Comparison of ENCODE assay signal across 26 cellular contexts in the genomic region with DNA sequence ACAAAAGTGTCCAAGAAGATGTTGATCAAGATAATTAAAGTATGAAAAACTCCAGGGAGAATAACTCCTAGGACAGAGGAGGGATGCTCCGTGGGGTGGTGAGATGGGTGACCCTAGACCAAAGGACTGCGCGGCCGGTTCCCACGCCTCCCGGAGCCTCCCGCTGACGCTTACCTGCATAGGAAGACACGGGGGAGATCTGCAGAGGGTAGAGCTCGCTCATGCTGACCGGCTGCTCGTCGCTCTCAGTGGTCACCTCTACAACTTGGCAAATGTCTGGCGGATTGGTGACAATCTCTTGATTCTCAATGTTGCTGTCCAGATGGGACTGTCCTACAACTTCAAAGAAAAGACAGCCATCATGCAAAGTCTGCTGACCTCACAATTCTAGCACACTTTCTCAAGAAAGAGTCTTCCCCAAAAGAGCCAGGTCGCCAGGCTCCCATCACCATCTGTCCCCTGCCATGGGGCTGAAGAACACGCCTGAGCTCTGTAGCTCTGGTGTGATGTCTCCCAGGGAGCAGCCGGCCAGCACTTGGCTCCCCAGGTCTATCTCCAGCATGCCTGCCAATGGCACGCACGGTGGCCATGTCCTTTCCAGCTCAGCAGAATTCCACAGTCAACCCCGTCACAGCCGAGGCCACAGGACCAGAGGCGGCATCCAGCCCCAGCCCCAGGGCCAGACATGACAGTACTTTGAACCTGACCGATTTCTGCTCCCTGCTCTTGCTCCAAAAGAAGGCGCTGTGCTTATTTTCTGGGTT.
DNase-seq lines count a peak whose midpoint lies in the region; ATAC-seq and TF ChIP-seq lines count a peak whose summit lies in the region.
"Had no signal": no experiment of that assay in that cellular context is flagged by ENCODE, and none has a peak within 500 bp of the region (broad histone marks: within the 10 kb centered on the region; RNA-seq: fewer than 3 reads in every experiment).

No MANE protein-coding gene starts in this region.

- ATAC-seq in heart right ventricle, result peak in 5 of 8 donors; percentile 16 to 64 (median 38)
- ATAC-seq in Right ventricle myocardium inferior, result no peak
- no peak for ATAC-seq in naive B cell (ENCODE audit: low read depth in 2 of 2)
- ATAC-seq in aorta (ENCODE audit: low FRiP score), result peak; percentile 3
- ATAC-seq in HG03521 (IDR thresholded peaks at IDR 0.05; ENCODE audit: unreplicated experiment), result no peak
- ATAC-seq: naive thymus-derived CD4-positive, alpha-beta T cell; T-helper 17 cell had no signal

- DNase-seq in heart right ventricle (no peak), Right ventricle myocardium inferior (ENCODE audit: missing footprints) (no peak), naive B cell (no peak), aorta (no peak), H4 (ENCODE audit: low spot score) (no peak), retina (no peak)
- DNase-seq: activated CD4-positive, alpha-beta T cell treated with anti-CD3 and anti-CD28 coated beads, Interleukin-2, amount 10 ng/mL, durations not matched to agents 24 days and 14 days; activated CD8-positive, alpha-beta memory T cell treated with anti-CD3 and anti-CD28 coated beads, Interleukin-2, amount 50 U/mL, for 48 hours; GOT3; kidney glomerular epithelial cell; mesendoderm; MG63; naive thymus-derived CD4-positive, alpha-beta T cell; NCI-H1417 treated with DMSO at 0.1 percent for 48 hours; NCI-H524 treated with DMSO at 0.1 percent for 48 hours; right lobe of liver; stimulated activated CD4-positive, alpha-beta T cell treated with anti-CD3 and anti-CD28 coated beads, Interleukin-15, amount 100 ng/mL, for 24 hours; stimulated activated CD8-positive, alpha-beta memory T cell treated with anti-CD3 and anti-CD28 coated beads, Interleukin-4, amount 100 ng/mL, for 48 hours; substantia nigra; T-helper 17 cell; uterus had no signal

- intact Hi-C loops in heart right ventricle (cut with DNase I), result loop anchor here in 2 of 10 donors (5.0 to 10.0 kb wide), 2 partner anchors 136 to 138 kb away; no protein-coding TSS in a partner anchor
- intact Hi-C loops in Right ventricle myocardium inferior (cut with DNase I), result no loop called here
- intact Hi-C loops in aorta (cut with DNase I), result no loop called here

- H3K4me3 Mint-ChIP-seq in naive B cell, result no peak overlapping the region
- H3K4me3 Mint-ChIP-seq: activated CD4-positive, alpha-beta T cell treated with anti-CD3 and anti-CD28 coated beads, Interleukin-2, amount 10 ng/mL, durations not matched to agents 24 days and 14 days; central memory CD8-positive, alpha-beta T cell; naive thymus-derived CD4-positive, alpha-beta T cell; T-helper 17 cell had no signal

- WGBS in heart right ventricle, 2 donors, result 92 to 96% methylated on average over 24 of the region's 24 CpGs
- 87 to 91% methylated on average over 24 of the region's 24 CpGs for WGBS in aorta, 2 donors

- H3K4me1 Mint-ChIP-seq in naive B cell, result peaks cover 42 to 70% (median 62%) of the 10 kb centered on the region in 3 donors

- H3K4me3 ChIP-seq in heart right ventricle (no peak overlapping the region), aorta (ENCODE audit: low read length in 2 of 2) (no peak overlapping the region)
- H3K4me3 ChIP-seq: MG63, ovary, right lobe of liver, uterus had no signal

- H3K9me3 ChIP-seq in heart right ventricle (no peaks in the 10 kb centered on the region), aorta (ENCODE audit: control insufficient read depth, low read length) (no peaks in the 10 kb centered on the region)
- H3K9me3 ChIP-seq: MG63, ovary, right lobe of liver, uterus had no signal

- peaks cover 7 to 97% (median 49%) of the 10 kb centered on the region in 9 donors for H3K4me1 ChIP-seq in heart right ventricle
- H3K4me1 ChIP-seq in aorta (ENCODE audit: control insufficient read depth in 1 of 2, insufficient read depth in 2 of 2, low read length in 2 of 2), result peaks cover 0 to 8% of the 10 kb centered on the region in 2 donors
- H3K4me1 ChIP-seq: uterus had no signal

- no peaks in the 10 kb centered on the region for H3K27me3 ChIP-seq in heart right ventricle
- H3K27me3 ChIP-seq in aorta (ENCODE audit: control insufficient read depth in 1 of 2, insufficient read depth in 2 of 2, low read length in 1 of 2), result no peaks in the 10 kb centered on the region
- H3K27me3 ChIP-seq: MG63, ovary, right lobe of liver, uterus had no signal

- H3K27me3 Mint-ChIP-seq in naive B cell, result no peaks in the 10 kb centered on the region
- H3K27me3 Mint-ChIP-seq: activated CD4-positive, alpha-beta T cell treated with anti-CD3 and anti-CD28 coated beads, Interleukin-2, amount 10 ng/mL, durations not matched to agents 24 days and 14 days; central memory CD8-positive, alpha-beta T cell; naive thymus-derived CD4-positive, alpha-beta T cell; T-helper 17 cell had no signal

- H3K9me3 Mint-ChIP-seq in naive B cell, result no peaks in the 10 kb centered on the region
- H3K9me3 Mint-ChIP-seq: activated CD4-positive, alpha-beta T cell treated with anti-CD3 and anti-CD28 coated beads, Interleukin-2, amount 10 ng/mL, durations not matched to agents 24 days and 14 days; central memory CD8-positive, alpha-beta T cell; naive thymus-derived CD4-positive, alpha-beta T cell had no signal

- TF ChIP-seq CTCF in heart right ventricle (IDR thresholded peaks at IDR 0.05), result no peak

- H3K27ac ChIP-seq in heart right ventricle (peak overlapping the region in 9 of 10 donors; percentile 13 to 79 (median 72)), cingulate gyrus (ENCODE audit: low read depth, low read length) (peak overlapping the region; percentile 49), aorta (ENCODE audit: low read depth in 1 of 2, low read length in 2 of 2) (no peak overlapping the region)
- H3K27ac ChIP-seq: C4-2B, uterus had no signal

- peak overlapping the region in 4 of 6 donors; percentile 24 to 61 (median 30) for H3K27ac Mint-ChIP-seq in naive B cell

- peaks cover 43 to 53% of the 10 kb centered on the region in 2 donors for H3K36me3 Mint-ChIP-seq in naive B cell

- peaks cover 0 to 97% (median 12%) of the 10 kb centered on the region in 9 donors for H3K36me3 ChIP-seq in heart right ventricle
- no peaks in the 10 kb centered on the region for H3K36me3 ChIP-seq in aorta (ENCODE audit: control insufficient read depth in 1 of 2, insufficient read depth in 2 of 2, low read length in 1 of 2)
- H3K36me3 ChIP-seq: ovary, uterus had no signal

Comparison
In these comparisons a context has a peak if more than half of its experiments do, and no peak if none do; other contexts are left out.
1. ATAC-seq: peak in heart right ventricle (5 of 8) and aorta (single experiment); none in Right ventricle myocardium inferior (single experiment), naive B cell (0 of 2) and HG03521 (single experiment).
2. H3K27ac ChIP-seq: peak in heart right ventricle (9 of 10) and cingulate gyrus (single experiment); none in aorta (0 of 2).